Comparison of ENCODE assay signal across 1 cellular context in the genomic region with DNA sequence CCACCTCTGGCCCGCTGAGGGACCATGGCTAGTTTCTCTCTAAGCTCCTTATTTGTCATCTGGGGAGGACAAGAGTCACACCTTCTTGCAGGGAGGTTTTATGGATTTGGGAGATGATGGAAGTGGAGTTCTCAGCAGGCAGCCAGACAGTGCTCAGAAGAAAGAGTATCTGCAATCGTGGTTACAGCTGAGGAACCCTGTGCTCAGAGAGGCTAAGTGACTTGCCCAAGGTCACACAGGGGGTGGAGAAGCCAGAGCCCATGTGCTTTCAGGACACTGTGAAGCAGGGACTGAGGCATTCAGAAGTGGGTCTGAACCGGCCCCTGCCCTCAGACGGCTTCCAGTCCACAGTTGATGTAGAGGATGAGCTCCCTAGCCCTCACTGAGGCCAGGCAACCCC.
TF ChIP-seq lines count a peak whose summit lies in the region.

No MANE protein-coding gene starts in this region.

TF ChIP-seq in IMR-90, 13 proteins besides CTCF, POLR2A, EP300 and RAD21:
- TF ChIP-seq CHD1 (IDR thresholded peaks at IDR 0.05; ENCODE audit: low read depth, low read length): no peak
- TF ChIP-seq RFX5 (IDR thresholded peaks at IDR 0.05; ENCODE audit: low read depth, low read length): no peak
- no peak for TF ChIP-seq MXI1 (IDR thresholded peaks at IDR 0.05; ENCODE audit: borderline replicate concordance, low read depth, low read length)
- no peak for TF ChIP-seq RCOR1 (IDR thresholded peaks at IDR 0.05; ENCODE audit: insufficient replicate concordance, low read length)
- no peak for TF ChIP-seq FOS (IDR thresholded peaks at IDR 0.05; ENCODE audit: low read depth, low read length)
- TF ChIP-seq, protein P1, sequence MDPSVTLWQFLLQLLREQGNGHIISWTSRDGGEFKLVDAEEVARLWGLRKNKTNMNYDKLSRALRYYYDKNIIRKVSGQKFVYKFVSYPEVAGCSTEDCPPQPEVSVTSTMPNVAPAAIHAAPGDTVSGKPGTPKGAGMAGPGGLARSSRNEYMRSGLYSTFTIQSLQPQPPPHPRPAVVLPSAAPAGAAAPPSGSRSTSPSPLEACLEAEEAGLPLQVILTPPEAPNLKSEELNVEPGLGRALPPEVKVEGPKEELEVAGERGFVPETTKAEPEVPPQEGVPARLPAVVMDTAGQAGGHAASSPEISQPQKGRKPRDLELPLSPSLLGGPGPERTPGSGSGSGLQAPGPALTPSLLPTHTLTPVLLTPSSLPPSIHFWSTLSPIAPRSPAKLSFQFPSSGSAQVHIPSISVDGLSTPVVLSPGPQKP (IDR thresholded peaks at IDR 0.05; ENCODE audit: borderline replicate concordance, low read depth, low read length): no peak
- no peak for TF ChIP-seq SMC3 (IDR thresholded peaks at IDR 0.05; ENCODE audit: low read depth, low read length)
- no peak for TF ChIP-seq NFE2L2 (IDR thresholded peaks at IDR 0.05; ENCODE audit: low read depth, low read length)
- no peak for TF ChIP-seq MAFK (IDR thresholded peaks at IDR 0.05; ENCODE audit: low read depth, low read length)
- TF ChIP-seq MAZ (IDR thresholded peaks at IDR 0.05; ENCODE audit: borderline replicate concordance, low read depth, low read length): no peak
- TF ChIP-seq BHLHE40 (IDR thresholded peaks at IDR 0.05; ENCODE audit: low read depth, low read length): no peak
- TF ChIP-seq, protein P2, sequence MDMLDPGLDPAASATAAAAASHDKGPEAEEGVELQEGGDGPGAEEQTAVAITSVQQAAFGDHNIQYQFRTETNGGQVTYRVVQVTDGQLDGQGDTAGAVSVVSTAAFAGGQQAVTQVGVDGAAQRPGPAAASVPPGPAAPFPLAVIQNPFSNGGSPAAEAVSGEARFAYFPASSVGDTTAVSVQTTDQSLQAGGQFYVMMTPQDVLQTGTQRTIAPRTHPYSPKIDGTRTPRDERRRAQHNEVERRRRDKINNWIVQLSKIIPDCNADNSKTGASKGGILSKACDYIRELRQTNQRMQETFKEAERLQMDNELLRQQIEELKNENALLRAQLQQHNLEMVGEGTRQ (IDR thresholded peaks at IDR 0.05; ENCODE audit: low read depth, low read length): no peak
- TF ChIP-seq CEBPB (IDR thresholded peaks at IDR 0.05; ENCODE audit: low read depth, low read length): no peak
